Comparison of ENCODE assay signal across 8 cellular contexts in the genomic region with DNA sequence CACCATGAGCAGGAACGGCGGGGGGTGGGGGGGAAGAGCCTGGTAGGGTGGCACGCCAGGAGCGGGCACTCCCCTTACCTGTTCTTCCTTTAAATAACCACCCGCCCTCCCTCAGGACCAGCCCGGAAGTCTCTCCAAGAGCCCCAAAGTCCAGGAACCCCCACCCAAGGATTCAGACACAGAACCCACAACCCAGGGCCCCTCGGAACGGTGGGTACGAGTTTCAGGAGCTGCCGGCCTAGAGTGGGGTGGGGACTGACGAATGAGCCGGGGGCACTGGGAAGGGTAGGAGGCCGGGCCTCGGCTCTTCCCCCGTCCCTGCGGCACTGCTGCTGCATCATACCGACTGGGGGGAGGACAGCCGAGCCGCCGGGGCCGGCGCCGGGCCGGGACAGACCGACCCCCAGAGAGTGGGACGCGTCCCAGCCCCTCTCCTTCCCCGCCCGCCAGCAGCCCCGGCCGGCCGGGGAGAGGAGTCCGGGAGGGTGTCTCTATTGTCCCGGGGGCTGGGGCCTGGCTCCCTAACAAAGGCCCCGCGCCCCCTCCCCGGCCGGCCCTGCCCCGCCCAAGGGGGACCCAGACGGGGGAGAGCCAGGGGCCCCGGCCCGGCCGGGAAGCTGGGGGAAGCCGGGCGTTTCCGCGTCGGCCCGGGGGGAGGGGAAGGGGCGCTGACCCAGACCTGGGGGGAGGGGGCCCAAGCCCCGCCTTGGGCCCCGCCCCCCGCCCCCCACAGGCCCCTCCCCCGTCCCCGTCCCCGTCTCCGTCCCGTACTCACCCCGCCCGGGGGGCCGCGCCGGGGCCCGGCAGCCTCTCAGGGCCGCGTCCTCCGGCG. TPM values are rescaled to one million over a fixed set of nuclear protein-coding genes. Genes with fewer than 3 reads are reported as not detected.
A peak's percentile ranks its signal among the peaks of the same experiment; 100 is the strongest.
DNase-seq lines count a peak whose midpoint lies in the region; ATAC-seq, FAIRE-seq and TF ChIP-seq lines count a peak whose summit lies in the region.

No MANE protein-coding gene starts in this region.

- H3K4me3 ChIP-seq in DOHH2 (ENCODE audit: low read length) (peak overlapping the region; percentile 96), breast epithelium (peak overlapping the region; percentile 80 to 96 (median 91)), small intestine (ENCODE audit: low read depth in 1 of 2, low read length in 2 of 2) (peak overlapping the region; percentile 75 to 96)

- TF ChIP-seq POLR2A in breast epithelium (IDR thresholded peaks at IDR 0.05): no peak

- intact Hi-C loops in breast epithelium (cut with DNase I; ENCODE audit: low total_unique reads): no loop called here

- H4K20me1 ChIP-seq in DOHH2 (ENCODE audit: control insufficient read depth, insufficient read depth, low read depth, low read length): no peaks in the 10 kb centered on the region

- no peaks in the 10 kb centered on the region for H3K9me2 ChIP-seq in DOHH2 (replicated peaks; ENCODE audit: control insufficient read depth, low read length)

- H3K4me1 ChIP-seq in DOHH2 (ENCODE audit: control insufficient read depth, low read length) (peaks cover 48% of the 10 kb centered on the region), breast epithelium (peaks cover 0 to 11% of the 10 kb centered on the region in 2 donors), small intestine (ENCODE audit: control insufficient read depth in 2 of 2, insufficient read depth in 1 of 2, low read depth in 1 of 2, low read length in 1 of 2) (peaks cover 0 to 3% of the 10 kb centered on the region in 2 donors)

- H3K27ac ChIP-seq in DOHH2 (ENCODE audit: low read depth, low read length): peak overlapping the region; percentile 94
- H3K27ac ChIP-seq in breast epithelium: peak overlapping the region; percentile 96 to 99
- peak overlapping the region; percentile 92 to 96 for H3K27ac ChIP-seq in small intestine (ENCODE audit: low read depth in 1 of 2, low read length in 1 of 2)

- no peaks in the 10 kb centered on the region for H3K27me3 Mint-ChIP-seq in IgD-negative memory B cell

- H3K9me3 Mint-ChIP-seq in IgD-negative memory B cell: no peaks in the 10 kb centered on the region

- ATAC-seq in GM21528 (IDR thresholded peaks at IDR 0.05; ENCODE audit: low FRiP score, unreplicated experiment): peak; percentile 15

- peak overlapping the region; percentile 98 for H3K4me2 ChIP-seq in DOHH2 (ENCODE audit: low read length)

- H3K9me3 ChIP-seq in DOHH2 (ENCODE audit: control insufficient read depth, insufficient read depth, low read length) (no peaks in the 10 kb centered on the region), breast epithelium (no peaks in the 10 kb centered on the region), small intestine (ENCODE audit: control insufficient read depth, low read depth) (no peaks in the 10 kb centered on the region)

- peak; percentile 78 for DNase-seq in UCSD-AML1 (lab: John Stamatoyannopoulos, UW; ENCODE audit: unreplicated experiment)
- peak; percentile 54 to 64 for DNase-seq in breast epithelium (ENCODE audit: low spot score in 2 of 2)
- DNase-seq in iPS-NIHi7 (ENCODE audit: extremely low spot score): peak; percentile 85
- DNase-seq in small intestine: peak; percentile 60
- DNase-seq in G401 (ENCODE audit: low spot score): no peak

- no peak for FAIRE-seq in small intestine (lab: Jason Lieb, UNC)

- TF ChIP-seq CTCF in DOHH2 (IDR thresholded peaks at IDR 0.05; ENCODE audit: low read depth, low read length, poor library complexity, severe bottlenecking) (no peak), breast epithelium (IDR thresholded peaks at IDR 0.05) (no peak)

- peaks cover 6% of the 10 kb centered on the region for H3K36me3 Mint-ChIP-seq in IgD-negative memory B cell

- peak overlapping the region; percentile 78 to 89 (median 88) for H3K27ac Mint-ChIP-seq in IgD-negative memory B cell

- no peaks in the 10 kb centered on the region for H3K27me3 ChIP-seq in DOHH2 (ENCODE audit: control insufficient read depth, low read length)
- H3K27me3 ChIP-seq in breast epithelium: no peaks in the 10 kb centered on the region
- H3K27me3 ChIP-seq in small intestine (ENCODE audit: control insufficient read depth in 2 of 2, insufficient read depth in 2 of 2, low read length in 2 of 2): no peaks in the 10 kb centered on the region

- H3F3A ChIP-seq in DOHH2 (ENCODE audit: control insufficient read depth, insufficient read depth): peaks cover 17% of the 10 kb centered on the region

- H3K4me3 Mint-ChIP-seq in IgD-negative memory B cell: peak overlapping the region; percentile 84 to 96 (median 94)

- peaks cover 25 to 36% (median 30%) of the 10 kb centered on the region in 3 donors for H3K4me1 Mint-ChIP-seq in IgD-negative memory B cell

- 1% methylated on average over 25 to 61 of the region's 68 CpGs for WGBS in small intestine, 3 donors

- peaks cover 44% of the 10 kb centered on the region for H3K36me3 ChIP-seq in DOHH2 (ENCODE audit: control insufficient read depth, low read length)
- H3K36me3 ChIP-seq in breast epithelium: peaks cover 10% of the 10 kb centered on the region
- H3K36me3 ChIP-seq in small intestine (ENCODE audit: control insufficient read depth in 2 of 2, insufficient read depth in 2 of 2, low read length in 2 of 2): peaks cover 11 to 19% of the 10 kb centered on the region in 2 donors

- peaks cover 25% of the 10 kb centered on the region for H3K79me2 ChIP-seq in DOHH2 (ENCODE audit: control insufficient read depth, low read length)

- in situ Hi-C loops in G401 (cut with HindIII; ENCODE audit: low sequenced_read_pairs): no loop called here

RNA-seq across cellular contexts. Expression of a gene that starts 0.7 kb away (rescaled TPM):
- polyA plus RNA-seq in IgD-negative memory B cell (15.4 TPM), small intestine (10 to 100 TPM; 40.3 to 44.1 (median 43.2) TPM)
- 10 to 100 TPM; 34.7 to 45.8 (median 38.3) TPM for total RNA-seq in breast epithelium
- total RNA-seq in G401 (2014; rRNA removed; shearing (Covaris generic)): 53.8 and 68.3 TPM in 2 replicates

RNA-seq across cellular contexts. Expression of a gene that starts 12.2 kb away (rescaled TPM):
- polyA plus RNA-seq in IgD-negative memory B cell (43.0 TPM), small intestine (10 to 100 TPM; 28.7 to 34.9 (median 29.7) TPM)
- total RNA-seq in breast epithelium: 10 to 100 TPM; 36.0 to 52.0 (median 40.6) TPM
- 27.1 and 34.5 TPM in 2 replicates for total RNA-seq in G401 (2014; rRNA removed; shearing (Covaris generic))

RNA-seq across cellular contexts. Expression of a gene that starts 20.5 kb away (rescaled TPM):
- polyA plus RNA-seq in IgD-negative memory B cell: 74.3 TPM
- 10 to 100 TPM; 50.1 to 65.1 (median 60.6) TPM for total RNA-seq in breast epithelium
- polyA plus RNA-seq in small intestine: 10 to 100 TPM; 32.7 to 39.0 (median 37.3) TPM
- total RNA-seq in G401 (2014; rRNA removed; shearing (Covaris generic)): 81.4 and 110 TPM in 2 replicates

RNA-seq across cellular contexts. Expression of a gene that starts 28.4 kb away (rescaled TPM):
- not detected for polyA plus RNA-seq in IgD-negative memory B cell
- under 1 TPM in 2 of 3 donors, not detected in 1; 0.29 to 0.33 TPM for total RNA-seq in breast epithelium
- polyA plus RNA-seq in small intestine: under 1 TPM in 1 of 3 donors, not detected in 2; 0.15 TPM
- total RNA-seq in G401 (2014; rRNA removed; shearing (Covaris generic)): not detected in 2 replicates

RNA-seq across cellular contexts. Expression of a gene that starts 57.2 kb away (rescaled TPM):
- polyA plus RNA-seq in IgD-negative memory B cell: 0.24 TPM
- total RNA-seq in breast epithelium: 1 to 10 TPM; 1.2 to 2.1 (median 1.6) TPM
- 1 to 10 TPM in 2 of 3 donors, not detected in 1; 1.4 to 2.3 TPM for polyA plus RNA-seq in small intestine
- total RNA-seq in G401 (2014; rRNA removed; shearing (Covaris generic)): 7.6 and 9.9 TPM in 2 replicates
